In genomic region chr14:49594347-49595089, GRCh38 we compare ENCODE assay signal across 12 cellular contexts. TPM values are rescaled to one million over a fixed set of nuclear protein-coding genes. Genes with fewer than 3 reads are reported as not detected.
A peak's percentile ranks its signal among the peaks of the same experiment; 100 is the strongest.
DNase-seq lines count a peak whose midpoint lies in the region; ATAC-seq and TF ChIP-seq lines count a peak whose summit lies in the region.
"Had no signal": no experiment of that assay in that cellular context is flagged by ENCODE, and none has a peak within 500 bp of the region (broad histone marks: within the 10 kb centered on the region; RNA-seq: fewer than 3 reads in every experiment).

No MANE protein-coding gene starts in this region.

- POLR2A ChIA-PET in MCF 10A (lab: Yijun Ruan, JAX), result interaction anchor here (0.7 to 8.6 kb wide), 4 partner anchors 8 to 94 kb away, joined by 3 to 180 read pairs (median 61); partner anchors contain the start of genes MGAT2, RPL36AL and RPS29
- POLR2A ChIA-PET in CD8-positive, alpha-beta T cell (lab: Charles Lee), result interaction anchor here (0.8 to 1.4 kb wide), 2 partner anchors 23 to 188 kb away, joined by 3 to 6 read pairs; no protein-coding TSS in a partner anchor

- H3K27ac Mint-ChIP-seq in neural crest cell (ENCODE audit: unreplicated experiment) (no peak overlapping the region), chondrocyte (ENCODE audit: unreplicated experiment) (no peak overlapping the region), MCF 10A (ENCODE audit: low read depth, unreplicated experiment) (no peak overlapping the region), nephron progenitor cell (no peak overlapping the region)
- H3K27ac Mint-ChIP-seq in CD8-positive, alpha-beta T cell, result no peak overlapping the region

- no TSS peak for BruUV-seq in MCF 10A (replicated peaks; lab: Mats Ljungman, UMichigan)

- H3K4me3 ChIP-seq in CD8-positive, alpha-beta T cell (ENCODE audit: low read depth, low read length), result no peak overlapping the region
- H3K4me3 ChIP-seq: breast epithelium, pancreas, thyroid gland had no signal

- peak; percentile 30 for ATAC-seq in HG03565 (IDR thresholded peaks at IDR 0.05; ENCODE audit: unreplicated experiment)
- ATAC-seq in CD8-positive, alpha-beta T cell, result no peak

- H3K4me1 Mint-ChIP-seq in neural crest cell (peaks cover 21% of the 10 kb centered on the region), chondrocyte (ENCODE audit: low read depth) (peaks cover 20% of the 10 kb centered on the region), MCF 10A (ENCODE audit: insufficient read depth, unreplicated experiment) (no peaks in the 10 kb centered on the region), nephron progenitor cell (peaks cover 31% of the 10 kb centered on the region)
- peaks cover 21% of the 10 kb centered on the region for H3K4me1 Mint-ChIP-seq in CD8-positive, alpha-beta T cell (ENCODE audit: low read depth)

- H3K4me3 Mint-ChIP-seq in neural crest cell, result peak overlapping the region; percentile 67
- no peak overlapping the region for H3K4me3 Mint-ChIP-seq in chondrocyte (ENCODE audit: unreplicated experiment)
- H3K4me3 Mint-ChIP-seq in MCF 10A (ENCODE audit: unreplicated experiment), result no peak overlapping the region
- no peak overlapping the region for H3K4me3 Mint-ChIP-seq in CD8-positive, alpha-beta T cell
- no peak overlapping the region for H3K4me3 Mint-ChIP-seq in nephron progenitor cell

- DNase-seq in GM13977 (ENCODE audit: low spot score), result peak; percentile 46
- peak; percentile 74 for DNase-seq in dermis blood vessel endothelial cell
- DNase-seq in neural crest cell (ENCODE audit: low read depth, low spot score), result no peak
- no peak for DNase-seq in chondrocyte (ENCODE audit: low spot score)
- no peak for DNase-seq in MCF 10A (ENCODE audit: unreplicated experiment)
- DNase-seq in CD8-positive, alpha-beta T cell, result no peak
- no peak for DNase-seq in nephron progenitor cell
- DNase-seq: pancreas had no signal

- H3K27me3 Mint-ChIP-seq in neural crest cell (ENCODE audit: low read depth) (no peaks in the 10 kb centered on the region), chondrocyte (ENCODE audit: low read depth) (no peaks in the 10 kb centered on the region), MCF 10A (ENCODE audit: insufficient read depth, unreplicated experiment) (no peaks in the 10 kb centered on the region), nephron progenitor cell (ENCODE audit: low read depth, poor library complexity) (peaks cover 2% of the 10 kb centered on the region)
- H3K27me3 Mint-ChIP-seq in CD8-positive, alpha-beta T cell (ENCODE audit: low read depth), result no peaks in the 10 kb centered on the region

- no peak for TF ChIP-seq CTCF in GM13977 (IDR thresholded peaks at IDR 0.05; ENCODE audit: extremely low read depth, insufficient read depth, missing control alignments)
- no peak for TF ChIP-seq CTCF in neural crest cell (conservative IDR thresholded peaks at IDR 0.05)
- no peak for TF ChIP-seq CTCF in chondrocyte (IDR thresholded peaks at IDR 0.05)
- TF ChIP-seq CTCF in MCF 10A (IDR thresholded peaks at IDR 0.05; ENCODE audit: unreplicated experiment), result no peak
- TF ChIP-seq CTCF in CD8-positive, alpha-beta T cell (IDR thresholded peaks at IDR 0.05), result no peak
- no peak for TF ChIP-seq CTCF in nephron progenitor cell (IDR thresholded peaks at IDR 0.05)

- H3K27me3 ChIP-seq in CD8-positive, alpha-beta T cell (ENCODE audit: insufficient read depth, low read length), result no peaks in the 10 kb centered on the region
- H3K27me3 ChIP-seq: breast epithelium, pancreas, thyroid gland had no signal

- in situ Hi-C loops in GM13977 (cut with MboI; ENCODE audit: low pct_unique_long_range_greater_than_20kb, low sequenced_read_pairs, unreplicated experiment), result no loop called here

- no peaks in the 10 kb centered on the region for H3K9me3 ChIP-seq in CD8-positive, alpha-beta T cell (ENCODE audit: low read length)
- H3K9me3 ChIP-seq: breast epithelium, pancreas, thyroid gland had no signal

- H3K36me3 Mint-ChIP-seq in neural crest cell (ENCODE audit: low read depth), result no peaks in the 10 kb centered on the region
- no peaks in the 10 kb centered on the region for H3K36me3 Mint-ChIP-seq in chondrocyte (ENCODE audit: low read depth)
- peaks cover 5% of the 10 kb centered on the region for H3K36me3 Mint-ChIP-seq in MCF 10A (ENCODE audit: insufficient read depth, unreplicated experiment)
- peaks cover 12% of the 10 kb centered on the region for H3K36me3 Mint-ChIP-seq in CD8-positive, alpha-beta T cell
- H3K36me3 Mint-ChIP-seq in nephron progenitor cell (ENCODE audit: low read depth), result no peaks in the 10 kb centered on the region

- CTCF ChIA-PET in MCF 10A (lab: Yijun Ruan, JAX), result interaction anchor here (0.6 to 1.7 kb wide), 7 partner anchors 8 to 583 kb away, joined by 3 to 17 read pairs (median 4); partner anchors contain the start of gene RPS29
- CTCF ChIA-PET in CD8-positive, alpha-beta T cell (lab: Charles Lee), result interaction anchor here (1.1 to 1.7 kb wide), 4 partner anchors 7 to 40 kb away, joined by 3 to 5 read pairs (median 3); partner anchors contain the start of genes DNAAF2, MGAT2, RPL36AL and RPS29

- H3K4me1 ChIP-seq in CD8-positive, alpha-beta T cell (ENCODE audit: insufficient read depth, low read length), result peaks cover 9% of the 10 kb centered on the region
- H3K4me1 ChIP-seq: breast epithelium had no signal

- intact Hi-C loops in MCF 10A (cut with micrococcal nuclease), result no loop called here
- intact Hi-C loops in CD8-positive, alpha-beta T cell (cut with DNase I, micrococcal nuclease), result loop anchor here in 1 of 2 experiments (10.0 kb wide), 1 partner anchor 520 kb away; the partner anchor contains the start of gene VCPKMT

- no peak overlapping the region for H3K27ac ChIP-seq in CD8-positive, alpha-beta T cell (ENCODE audit: low read depth, low read length)
- H3K27ac ChIP-seq: breast epithelium, KMS-11, pancreas, thyroid gland had no signal

- no peaks in the 10 kb centered on the region for H3K36me3 ChIP-seq in CD8-positive, alpha-beta T cell (ENCODE audit: insufficient read depth, low read length)
- H3K36me3 ChIP-seq: breast epithelium, pancreas, thyroid gland had no signal

- no peaks in the 10 kb centered on the region for H3K9me3 Mint-ChIP-seq in neural crest cell
- H3K9me3 Mint-ChIP-seq in chondrocyte (ENCODE audit: low read depth), result no peaks in the 10 kb centered on the region
- no peaks in the 10 kb centered on the region for H3K9me3 Mint-ChIP-seq in MCF 10A (ENCODE audit: unreplicated experiment)
- H3K9me3 Mint-ChIP-seq in CD8-positive, alpha-beta T cell, result no peaks in the 10 kb centered on the region
- H3K9me3 Mint-ChIP-seq in nephron progenitor cell, result no peaks in the 10 kb centered on the region

RNA-seq across cellular contexts. Expression of gene LRR1, which starts 4.2 kb away (rescaled TPM):
- total RNA-seq in dermis blood vessel endothelial cell (15.7 and 26.0 TPM in 2 replicates), neural crest cell (40.2 and 42.9 TPM in 2 replicates), chondrocyte (8.5 to 13.9 TPM (median 11.6 TPM) in 3 replicates), MCF 10A (2022) (17.0 and 19.8 TPM in 2 replicates)
- total RNA-seq in CD8-positive, alpha-beta T cell, result 1 to 10 TPM; 6.2 to 7.3 TPM

RNA-seq across cellular contexts. Expression of gene RPS29, which starts 8.3 kb away (rescaled TPM):
- total RNA-seq in dermis blood vessel endothelial cell (539 and 3,318 TPM in 2 replicates), neural crest cell (1,386 and 1,393 TPM in 2 replicates), chondrocyte (697 to 843 TPM (median 729 TPM) in 3 replicates), MCF 10A (2022) (1,499 and 1,837 TPM in 2 replicates)
- 1,000 to 10,000 TPM; 3,843 to 3,876 TPM for total RNA-seq in CD8-positive, alpha-beta T cell

RNA-seq across cellular contexts. Expression of gene RPL36AL, which starts 25.9 kb away (rescaled TPM):
- total RNA-seq in dermis blood vessel endothelial cell (210 and 341 TPM in 2 replicates), neural crest cell (147 and 151 TPM in 2 replicates), chondrocyte (132 to 146 TPM (median 144 TPM) in 3 replicates), MCF 10A (2022) (257 and 299 TPM in 2 replicates)
- total RNA-seq in CD8-positive, alpha-beta T cell, result 100 to 1,000 TPM; 302 to 318 TPM

RNA-seq across cellular contexts. Expression of gene MGAT2, which starts 26.1 kb away (rescaled TPM):
- total RNA-seq in dermis blood vessel endothelial cell (98.6 and 104 TPM in 2 replicates), neural crest cell (31.8 and 32.3 TPM in 2 replicates), chondrocyte (51.2 to 58.2 TPM (median 53.5 TPM) in 3 replicates), MCF 10A (2022) (43.8 and 44.3 TPM in 2 replicates)
- 10 to 100 TPM; 22.6 to 24.0 TPM for total RNA-seq in CD8-positive, alpha-beta T cell

RNA-seq across cellular contexts. Expression of gene DNAAF2, which starts 40.5 kb away (rescaled TPM):
- total RNA-seq in dermis blood vessel endothelial cell (9.8 and 12.3 TPM in 2 replicates), neural crest cell (18.9 and 20.4 TPM in 2 replicates), chondrocyte (5.2 to 5.6 TPM (median 5.5 TPM) in 3 replicates), MCF 10A (2022) (6.8 and 9.9 TPM in 2 replicates)
- 10 to 100 TPM in 1 of 2 experiments, 1 to 10 TPM in 1; 9.3 to 11.7 TPM for total RNA-seq in CD8-positive, alpha-beta T cell

Comparison
In these comparisons a context has a peak if more than half of its experiments do, and no peak if none do; other contexts are left out.
1. DNase-seq: peak in GM13977 (single experiment) and dermis blood vessel endothelial cell (single experiment); none in neural crest cell (single experiment), chondrocyte (single experiment), MCF 10A (single experiment), CD8-positive, alpha-beta T cell (0 of 7) and nephron progenitor cell (single experiment).